8 cellular contexts compared by ENCODE assay signal in the genomic region with DNA sequence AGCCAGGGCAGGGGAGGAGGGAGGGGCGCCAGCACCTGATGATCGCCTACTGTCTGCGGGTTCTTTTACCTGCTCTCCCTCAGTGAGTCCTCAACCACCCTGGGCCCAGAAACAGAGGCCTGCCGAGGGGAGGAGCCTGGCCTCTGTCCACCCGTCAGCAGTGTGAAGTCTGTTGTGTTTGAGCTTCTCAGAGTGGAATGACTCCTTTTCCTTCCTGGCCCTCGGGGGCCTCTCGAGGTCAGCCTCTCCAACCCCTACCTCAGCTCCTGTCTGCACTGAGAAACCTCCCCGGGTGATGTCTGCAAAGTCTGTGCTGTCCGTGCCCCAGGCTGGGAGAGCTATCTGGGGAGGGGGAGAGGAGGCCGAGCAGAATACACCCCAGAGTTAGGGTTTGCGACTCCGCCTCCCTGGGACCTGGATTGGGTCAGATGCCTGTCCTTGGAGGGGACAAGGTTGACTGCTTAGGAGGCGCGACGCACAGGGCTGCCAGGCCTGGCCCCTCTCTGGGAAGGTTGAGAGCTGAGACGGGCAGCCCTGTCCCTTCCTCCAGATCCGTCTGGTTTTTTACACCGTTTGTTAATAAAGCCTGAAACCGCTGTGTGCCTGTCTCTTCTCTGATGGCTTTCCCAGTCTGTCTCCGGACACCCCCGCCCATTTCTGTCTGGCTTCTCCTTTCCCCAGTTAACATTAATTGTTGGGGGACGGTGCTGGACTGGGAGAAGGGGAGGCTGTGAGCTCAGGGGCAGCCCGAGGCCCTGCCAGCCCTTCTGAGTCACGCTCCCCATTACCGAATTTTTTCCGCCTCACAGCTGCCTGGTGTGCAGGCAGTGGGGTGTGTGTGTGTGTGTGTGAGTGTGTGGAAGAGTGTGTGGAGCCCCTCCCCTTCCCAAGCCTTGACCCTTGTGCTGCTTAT. TPM values are rescaled to one million over a fixed set of nuclear protein-coding genes. Genes with fewer than 3 reads are reported as not detected.
DNase-seq lines count a peak whose midpoint lies in the region; ATAC-seq, FAIRE-seq and TF ChIP-seq lines count a peak whose summit lies in the region.

No MANE protein-coding gene starts in this region.

- TF ChIP-seq CTCF in RWPE2 (IDR thresholded peaks at IDR 0.05; ENCODE audit: poor library complexity, severe bottlenecking), result no peak
- no peak for TF ChIP-seq CTCF in K562 (IDR thresholded peaks at IDR 0.05 in 2 of 3, conservative IDR thresholded peaks at IDR 0.05 in 1 of 3; ENCODE audit: insufficient read depth in 2 of 3, low read depth in 1 of 3, low read length in 3 of 3)
- TF ChIP-seq CTCF in D721Med (IDR thresholded peaks at IDR 0.05; ENCODE audit: insufficient read depth, missing control alignments), result no peak

- H3K9me3 ChIP-seq in RWPE2 (ENCODE audit: severe bottlenecking) (no peaks in the 10 kb centered on the region), K562 (replicated peaks; ENCODE audit: control insufficient read depth, insufficient read depth, low read depth, low read length) (no peaks in the 10 kb centered on the region)

- H4K20me1 ChIP-seq in K562 (replicated peaks; ENCODE audit: control insufficient read depth, insufficient read depth, low read length), result no peaks in the 10 kb centered on the region

- TF ChIP-seq POLR2A in K562 (conservative IDR thresholded peaks at IDR 0.05), result no peak

- H3K4me1 ChIP-seq in RWPE2 (ENCODE audit: insufficient read depth, poor library complexity, severe bottlenecking) (peaks cover 12% of the 10 kb centered on the region), K562 (replicated peaks in 1 of 2; ENCODE audit: control insufficient read depth in 2 of 2, insufficient read depth in 2 of 2, low read length in 2 of 2) (peaks cover 25 to 88% of the 10 kb centered on the region in 2 experiments)

- no peaks in the 10 kb centered on the region for H3K9me1 ChIP-seq in K562 (ENCODE audit: control insufficient read depth, insufficient read depth, low read length)

- H3K9ac ChIP-seq in K562 (ENCODE audit: insufficient read depth in 1 of 2, low read depth in 2 of 2, low read length in 2 of 2), result peak overlapping the region; percentile 42 to 98

- H2AFZ ChIP-seq in K562 (ENCODE audit: low read depth, low read length), result no peak overlapping the region

- peak overlapping the region; percentile 45 for H3K4me2 ChIP-seq in K562 (ENCODE audit: insufficient read depth, low read length)

- H3K27ac ChIP-seq in RWPE2 (ENCODE audit: poor library complexity, severe bottlenecking) (peak overlapping the region; percentile 73), K562 (ENCODE audit: extremely low read depth, low read depth, low read length) (peak overlapping the region; percentile 72; the same call in 2 of the 3 replicates)

- H3K4me3 ChIP-seq in RWPE2 (ENCODE audit: severe bottlenecking) (no peak overlapping the region), K562 (no peak overlapping the region)

- peak; percentile 75 for DNase-seq in G401 (ENCODE audit: low spot score)
- peak; percentile 88 for DNase-seq in RWPE2 (ENCODE audit: low spot score)
- peak; percentile 28 to 74 (median 44) for DNase-seq in K562 (ENCODE audit: extremely low read depth in 1 of 4, low spot score in 3 of 4)
- DNase-seq in islet precursor cell, result peak; percentile 96
- DNase-seq in stimulated activated CD4-positive, alpha-beta T cell treated with anti-CD3 and anti-CD28 coated beads, Interleukin-2, amount 100 ng/mL, for 24 hours, result peak; percentile 60 to 72
- DNase-seq in SHP77 (lab: John Stamatoyannopoulos, UW), result no peak
- DNase-seq in D721Med (ENCODE audit: insufficient read length, low spot score), result no peak
- no peak for DNase-seq in NCI-H748 treated with DMSO at 0.1 percent for 48 hours (lab: John Stamatoyannopoulos, UW)

- no peak for TF ChIP-seq RAD21 in K562 (CRISPR knock-in tag; conservative IDR thresholded peaks at IDR 0.05 in 1 of 2, IDR thresholded peaks at IDR 0.05 in 1 of 2)

- in situ Hi-C loops in G401 (cut with HindIII; ENCODE audit: low sequenced_read_pairs), result no loop called here
- in situ Hi-C loops in K562 (cut with MboI), result no loop called here

- no peak for TF ChIP-seq EP300 in K562 (IDR thresholded peaks at IDR 0.05; ENCODE audit: low read length)

- peak; percentile 77 for FAIRE-seq in K562 (lab: Jason Lieb, UNC)
- no peak for FAIRE-seq in D721Med (lab: Jason Lieb, UNC)

- CTCF ChIA-PET in K562 (lab: Yijun Ruan, JAX; ENCODE audit: low intra/inter-chr PET ratio), result no interaction called here

- intact Hi-C loops in K562 (cut with micrococcal nuclease), result no loop called here

- POLR2A ChIA-PET in K562 (lab: Yijun Ruan, JAX), result interaction anchor here (0.6 to 3.6 kb wide), 8 partner anchors 11 to 591 kb away, joined by 3 to 30 read pairs (median 4); partner anchors contain the start of genes FIZ1 and ZNF628

- ATAC-seq in RWPE2 (ENCODE audit: low read depth) (peak; percentile 68), K562 (peak; percentile 9)

- BruUV-seq in K562 (replicated peaks; lab: Mats Ljungman, UMichigan), result TSS peak; percentile 76

- peaks cover 12% of the 10 kb centered on the region; the same call in 2 of the 3 replicates for H3K79me2 ChIP-seq in K562 (ENCODE audit: control insufficient read depth, insufficient read depth, low read length)

- no peaks in the 10 kb centered on the region for H3K36me3 ChIP-seq in RWPE2 (ENCODE audit: low read depth)
- peaks cover 21% of the 10 kb centered on the region; the same call in 2 of the 3 replicates for H3K36me3 ChIP-seq in K562 (ENCODE audit: control insufficient read depth, insufficient read depth, low read length)

- 28% methylated on average over 19 of the region's 26 CpGs for WGBS in K562 (ENCODE audit: insufficient coverage, low coverage, missing lambda C conversion rate)

- no peaks in the 10 kb centered on the region for H3K27me3 ChIP-seq in RWPE2 (ENCODE audit: insufficient read depth, poor library complexity, severe bottlenecking)
- H3K27me3 ChIP-seq in K562 (ENCODE audit: control insufficient read depth in 2 of 2, insufficient read depth in 2 of 2, low read length in 2 of 2), result peaks cover 0 to 2% of the 10 kb centered on the region in 2 experiments; a peak in 1 of 5 replicates

RNA-seq across cellular contexts. Expression of gene SSC5D, which starts 1.0 kb away (rescaled TPM):
- total RNA-seq in G401 (2014; rRNA removed; shearing (Covaris generic)), result 2.5 and 9.4 TPM in 2 replicates
- 2.5 and 3.9 TPM in 2 replicates for total RNA-seq in K562 (2011; cell fraction: chromatin; rRNA removed; ENCODE audit: low replicate concordance)
- total RNA-seq in K562 (2011; cell fraction: nucleolus; rRNA removed), result 2.4 and 3.2 TPM in 2 replicates
- 1.5 and 4.6 TPM in 2 replicates for total RNA-seq in K562 (2011; cell fraction: nucleoplasm; rRNA removed)
- total RNA-seq in K562 (2014; rRNA removed) (0.14 and 0.20 TPM in 2 replicates), K562 (2014; rRNA removed; fragmentation: Illumina TruSeq; extraction: Trizol) (0.03 and 0.04 TPM in 2 replicates), K562 (2015; rRNA removed; fragmentation: Illumina TruSeq; extraction: Trizol) (0.15 and 0.18 TPM in 2 replicates), K562 (2021) (0.67 and 0.71 TPM in 2 replicates)
- polyA plus RNA-seq in K562 (2011; rRNA removed) (0.07 and 0.12 TPM in 2 replicates), K562 (2014; fragmentation: Illumina TruSeq; extraction: Trizol) (0.19 TPM in 2 replicates), K562 (2014; fragmentation: Nextera tagmentation; extraction: Ambion mirVana) (not detected), K562 (2014; rRNA removed) (0.08 and 0.09 TPM in 2 replicates)
- 0.01 and 0.09 TPM in 2 replicates for polyA plus RNA-seq in K562 (2011; cell fraction: cytosol; rRNA removed)
- 0.63 and 1.4 TPM in 2 replicates for polyA plus RNA-seq in K562 (2011; cell fraction: nucleus; rRNA removed)
- 0.61 and 1.6 TPM in 2 replicates for polyA plus RNA-seq in K562 (2012)
- polyA minus RNA-seq in K562 (2011; rRNA and poly(A)+ RNA removed), result 0.09 and 0.14 TPM in 2 replicates
- polyA minus RNA-seq in K562 (2011; cell fraction: cytosol; rRNA and poly(A)+ RNA removed), result 3.6 TPM in 1 of 2 replicates, not detected in the other
- polyA minus RNA-seq in K562 (2011; cell fraction: nucleus; rRNA and poly(A)+ RNA removed), result 0.94 and 1.00 TPM in 2 replicates

RNA-seq across cellular contexts. Expression of gene NAT14, which starts 2.2 kb away (rescaled TPM):
- total RNA-seq in G401 (2014; rRNA removed; shearing (Covaris generic)), result 143 and 157 TPM in 2 replicates
- 27.4 and 88.5 TPM in 2 replicates for total RNA-seq in K562 (2011; cell fraction: chromatin; rRNA removed; ENCODE audit: low replicate concordance)
- 74.0 and 77.5 TPM in 2 replicates for total RNA-seq in K562 (2011; cell fraction: nucleolus; rRNA removed)
- total RNA-seq in K562 (2011; cell fraction: nucleoplasm; rRNA removed), result 51.5 and 61.8 TPM in 2 replicates
- total RNA-seq in K562 (2014; rRNA removed) (43.8 and 46.5 TPM in 2 replicates), K562 (2014; rRNA removed; fragmentation: Illumina TruSeq; extraction: Trizol) (14.4 and 21.6 TPM in 2 replicates), K562 (2015; rRNA removed; fragmentation: Illumina TruSeq; extraction: Trizol) (25.3 and 25.7 TPM in 2 replicates), K562 (2021) (70.6 and 77.0 TPM in 2 replicates)
- polyA plus RNA-seq in K562 (2011; rRNA removed) (30.3 and 44.3 TPM in 2 replicates), K562 (2014; fragmentation: Illumina TruSeq; extraction: Trizol) (26.7 and 33.2 TPM in 2 replicates), K562 (2014; fragmentation: Nextera tagmentation; extraction: Ambion mirVana) (1 to 10 TPM; 2.4 to 4.6 TPM), K562 (2014; rRNA removed) (61.7 and 62.8 TPM in 2 replicates)
- 45.6 and 55.9 TPM in 2 replicates for polyA plus RNA-seq in K562 (2011; cell fraction: cytosol; rRNA removed)
- polyA plus RNA-seq in K562 (2011; cell fraction: nucleus; rRNA removed), result 148 and 191 TPM in 2 replicates
- polyA plus RNA-seq in K562 (2012), result 56.6 and 78.2 TPM in 2 replicates
- 4.2 and 4.8 TPM in 2 replicates for polyA minus RNA-seq in K562 (2011; rRNA and poly(A)+ RNA removed)
- polyA minus RNA-seq in K562 (2011; cell fraction: cytosol; rRNA and poly(A)+ RNA removed), result 11.3 and 12.9 TPM in 2 replicates
- polyA minus RNA-seq in K562 (2011; cell fraction: nucleus; rRNA and poly(A)+ RNA removed), result 12.3 and 16.9 TPM in 2 replicates

RNA-seq across cellular contexts. Expression of gene ZNF628, which starts 10.8 kb away (rescaled TPM):
- 13.3 and 27.6 TPM in 2 replicates for total RNA-seq in G401 (2014; rRNA removed; shearing (Covaris generic))
- 2.3 and 4.5 TPM in 2 replicates for total RNA-seq in K562 (2011; cell fraction: chromatin; rRNA removed; ENCODE audit: low replicate concordance)
- 5.5 and 6.2 TPM in 2 replicates for total RNA-seq in K562 (2011; cell fraction: nucleolus; rRNA removed)
- total RNA-seq in K562 (2011; cell fraction: nucleoplasm; rRNA removed), result 2.3 and 2.4 TPM in 2 replicates
- total RNA-seq in K562 (2014; rRNA removed) (3.7 and 5.7 TPM in 2 replicates), K562 (2014; rRNA removed; fragmentation: Illumina TruSeq; extraction: Trizol) (not detected in 2 replicates), K562 (2015; rRNA removed; fragmentation: Illumina TruSeq; extraction: Trizol) (0.76 and 1.5 TPM in 2 replicates), K562 (2021) (12.9 and 13.6 TPM in 2 replicates)
- polyA plus RNA-seq in K562 (2011; rRNA removed) (0.18 and 0.37 TPM in 2 replicates), K562 (2014; fragmentation: Illumina TruSeq; extraction: Trizol) (0.13 and 1.1 TPM in 2 replicates), K562 (2014; fragmentation: Nextera tagmentation; extraction: Ambion mirVana) (not detected), K562 (2014; rRNA removed) (3.7 and 6.4 TPM in 2 replicates)
- polyA plus RNA-seq in K562 (2011; cell fraction: cytosol; rRNA removed), result 0.28 and 1.3 TPM in 2 replicates
- 1.6 and 3.0 TPM in 2 replicates for polyA plus RNA-seq in K562 (2011; cell fraction: nucleus; rRNA removed)
- polyA plus RNA-seq in K562 (2012), result 6.5 and 9.2 TPM in 2 replicates
- polyA minus RNA-seq in K562 (2011; rRNA and poly(A)+ RNA removed), result 0.18 and 0.21 TPM in 2 replicates
- polyA minus RNA-seq in K562 (2011; cell fraction: cytosol; rRNA and poly(A)+ RNA removed), result 3.8 and 5.5 TPM in 2 replicates
- polyA minus RNA-seq in K562 (2011; cell fraction: nucleus; rRNA and poly(A)+ RNA removed), result 1.9 and 2.0 TPM in 2 replicates

RNA-seq across cellular contexts. Expression of gene C19orf85, which starts 22.7 kb away (rescaled TPM):
- total RNA-seq in G401 (2014; rRNA removed; shearing (Covaris generic)), result not detected in 2 replicates
- not detected in 2 replicates for total RNA-seq in K562 (2011; cell fraction: chromatin; rRNA removed; ENCODE audit: low replicate concordance)
- total RNA-seq in K562 (2011; cell fraction: nucleolus; rRNA removed), result not detected in 2 replicates
- total RNA-seq in K562 (2011; cell fraction: nucleoplasm; rRNA removed), result not detected in 2 replicates
- total RNA-seq in K562 (2014; rRNA removed), result not detected in 2 replicates
- not detected in 2 replicates for total RNA-seq in K562 (2014; rRNA removed; fragmentation: Illumina TruSeq; extraction: Trizol)
- not detected in 2 replicates for total RNA-seq in K562 (2015; rRNA removed; fragmentation: Illumina TruSeq; extraction: Trizol)
- not detected in 2 replicates for total RNA-seq in K562 (2021)
- polyA plus RNA-seq in K562 (2011; rRNA removed), result not detected in 2 replicates
- polyA plus RNA-seq in K562 (2011; cell fraction: cytosol; rRNA removed), result not detected in 2 replicates
- polyA plus RNA-seq in K562 (2011; cell fraction: nucleus; rRNA removed), result not detected in 2 replicates
- not detected in 2 replicates for polyA plus RNA-seq in K562 (2012)
- not detected in 2 replicates for polyA plus RNA-seq in K562 (2014; fragmentation: Illumina TruSeq; extraction: Trizol)
- not detected for polyA plus RNA-seq in K562 (2014; fragmentation: Nextera tagmentation; extraction: Ambion mirVana)
- polyA plus RNA-seq in K562 (2014; rRNA removed), result not detected in 2 replicates
- not detected in 2 replicates for polyA minus RNA-seq in K562 (2011; rRNA and poly(A)+ RNA removed)
- polyA minus RNA-seq in K562 (2011; cell fraction: cytosol; rRNA and poly(A)+ RNA removed), result not detected in 2 replicates
- not detected in 2 replicates for polyA minus RNA-seq in K562 (2011; cell fraction: nucleus; rRNA and poly(A)+ RNA removed)

RNA-seq across cellular contexts. Expression of gene ISOC2, which starts 25.8 kb away (rescaled TPM):
- 186 and 197 TPM in 2 replicates for total RNA-seq in G401 (2014; rRNA removed; shearing (Covaris generic))
- total RNA-seq in K562 (2011; cell fraction: chromatin; rRNA removed; ENCODE audit: low replicate concordance), result 20.9 and 73.4 TPM in 2 replicates
- 94.4 and 96.2 TPM in 2 replicates for total RNA-seq in K562 (2011; cell fraction: nucleolus; rRNA removed)
- total RNA-seq in K562 (2011; cell fraction: nucleoplasm; rRNA removed), result 62.6 and 89.3 TPM in 2 replicates
- total RNA-seq in K562 (2014; rRNA removed) (229 and 491 TPM in 2 replicates), K562 (2014; rRNA removed; fragmentation: Illumina TruSeq; extraction: Trizol) (16.7 and 26.3 TPM in 2 replicates), K562 (2015; rRNA removed; fragmentation: Illumina TruSeq; extraction: Trizol) (99.3 and 105 TPM in 2 replicates), K562 (2021) (135 and 150 TPM in 2 replicates)
- polyA plus RNA-seq in K562 (2011; rRNA removed) (58.3 and 94.6 TPM in 2 replicates), K562 (2014; fragmentation: Illumina TruSeq; extraction: Trizol) (52.8 and 117 TPM in 2 replicates), K562 (2014; fragmentation: Nextera tagmentation; extraction: Ambion mirVana) (1 to 10 TPM; 1.2 to 6.2 TPM), K562 (2014; rRNA removed) (172 and 196 TPM in 2 replicates)
- polyA plus RNA-seq in K562 (2011; cell fraction: cytosol; rRNA removed), result 109 and 317 TPM in 2 replicates
- polyA plus RNA-seq in K562 (2011; cell fraction: nucleus; rRNA removed), result 145 and 201 TPM in 2 replicates
- polyA plus RNA-seq in K562 (2012), result 123 and 126 TPM in 2 replicates
- polyA minus RNA-seq in K562 (2011; rRNA and poly(A)+ RNA removed), result 13.9 and 17.6 TPM in 2 replicates
- 48.0 and 65.9 TPM in 2 replicates for polyA minus RNA-seq in K562 (2011; cell fraction: cytosol; rRNA and poly(A)+ RNA removed)
- 45.9 and 53.4 TPM in 2 replicates for polyA minus RNA-seq in K562 (2011; cell fraction: nucleus; rRNA and poly(A)+ RNA removed)

Comparison
In these comparisons a context has a peak if more than half of its experiments do, and no peak if none do; other contexts are left out.
1. DNase-seq: peak in G401 (single experiment), RWPE2 (single experiment), K562 (4 of 4), islet precursor cell (single experiment) and stimulated activated CD4-positive, alpha-beta T cell treated with anti-CD3 and anti-CD28 coated beads, Interleukin-2, amount 100 ng/mL, for 24 hours (2 of 2); none in SHP77 (0 of 2), D721Med (single experiment) and NCI-H748 treated with DMSO at 0.1 percent for 48 hours (single experiment).